ENCODE assay signal across 14 cellular contexts in genomic region chr16:49631521-49632041, GRCh38.
DNase-seq lines count a peak whose midpoint lies in the region; TF ChIP-seq lines count a peak whose summit lies in the region.
"Had no signal": no experiment of that assay in that cellular context is flagged by ENCODE, and none has a peak within 500 bp of the region (broad histone marks: within the 10 kb centered on the region; RNA-seq: fewer than 3 reads in every experiment).

No MANE protein-coding gene starts in this region.

- H3K9me3 ChIP-seq in BLaER1 treated with 17β-estradiol and CSF1 and Interleukin-3, amounts not matched to agents 10 nM and 100 nM (replicated peaks in 1 of 11): peaks cover 20 to 32% (median 26%) of the 10 kb centered on the region in 11 experiments
- peaks cover 3% of the 10 kb centered on the region for H3K9me3 ChIP-seq in osteoblast (ENCODE audit: low read depth, low read length)
- H3K9me3 ChIP-seq: Caco-2 had no signal

- DNase-seq in M059J (ENCODE audit: low read depth) (peak; percentile 12), fibroblast of mammary gland (ENCODE audit: low read depth) (peak; percentile 38), osteoblast (ENCODE audit: insufficient read length, low spot score, missing footprints) (peak; percentile 98), NCI-H2227 treated with DMSO at 0.1 percent for 48 hours (lab: John Stamatoyannopoulos, UW) (no peak), dorsolateral prefrontal cortex (no peak), LoVo (ENCODE audit: low spot score) (no peak)
- DNase-seq: activated CD8-positive, alpha-beta T cell treated with anti-CD3 and anti-CD28 coated beads, Interleukin-2, amount 10 ng/mL, durations not matched to agents 7 days and 5 days; effector CD8-positive, alpha-beta T cell; kidney; MM.1S; naive thymus-derived CD4-positive, alpha-beta T cell; NCI-H2107 had no signal

- peak overlapping the region in 4 of 11 experiments; percentile 49 to 63 (median 58); a peak in 7 of 22 replicates for H3K9ac ChIP-seq in BLaER1 treated with 17β-estradiol and CSF1 and Interleukin-3, amounts not matched to agents 10 nM and 100 nM

- TF ChIP-seq CTCF in fibroblast of mammary gland (conservative IDR thresholded peaks at IDR 0.05; ENCODE audit: control insufficient read depth, insufficient read depth, low read depth, low read length) (no peak), osteoblast (IDR thresholded peaks at IDR 0.05; ENCODE audit: extremely low read depth, low read depth, low read length) (no peak), dorsolateral prefrontal cortex (IDR thresholded peaks at IDR 0.05 in 54 of 56, conservative IDR thresholded peaks at IDR 0.05 in 2 of 56; ENCODE audit: low read depth in 1 of 56, partially characterized antibody in 56 of 56) (no peak)

- peak overlapping the region in 10 of 11 experiments; percentile 4 to 97 (median 84); a peak in 19 of 22 replicates for H3K4me2 ChIP-seq in BLaER1 treated with 17β-estradiol and CSF1 and Interleukin-3, amounts not matched to agents 10 nM and 100 nM
- H3K4me2 ChIP-seq in osteoblast (ENCODE audit: insufficient read depth, low read length): no peak overlapping the region

- intact Hi-C loops in dorsolateral prefrontal cortex (cut with DNase I): no loop called here

- peak overlapping the region in 2 of 10 experiments; percentile 3 to 45; a peak in 2 of 20 replicates for H3K4me3 ChIP-seq in BLaER1 treated with 17β-estradiol and CSF1 and Interleukin-3, amounts not matched to agents 10 nM and 100 nM
- H3K4me3 ChIP-seq in fibroblast of mammary gland (ENCODE audit: control insufficient read depth, low read depth, low read length): no peak overlapping the region
- H3K4me3 ChIP-seq in osteoblast (ENCODE audit: insufficient read depth, low read length): no peak overlapping the region
- no peak overlapping the region for H3K4me3 ChIP-seq in dorsolateral prefrontal cortex

- H2AFZ ChIP-seq in osteoblast (ENCODE audit: low read length): peak overlapping the region; percentile 78

- H3K27me3 ChIP-seq in BLaER1 treated with 17β-estradiol and CSF1 and Interleukin-3, amounts not matched to agents 10 nM and 100 nM: no peaks in the 10 kb centered on the region
- H3K27me3 ChIP-seq in osteoblast (ENCODE audit: insufficient read depth, low read length): no peaks in the 10 kb centered on the region
- H3K27me3 ChIP-seq in dorsolateral prefrontal cortex: no peaks in the 10 kb centered on the region

- peaks cover 5 to 38% (median 30%) of the 10 kb centered on the region in 11 experiments; a peak in 19 of 22 replicates for H3K36me3 ChIP-seq in BLaER1 treated with 17β-estradiol and CSF1 and Interleukin-3, amounts not matched to agents 10 nM and 100 nM
- peaks cover 3% of the 10 kb centered on the region for H3K36me3 ChIP-seq in osteoblast (ENCODE audit: insufficient read depth, low read length)

- H4K20me1 ChIP-seq in BLaER1 treated with 17β-estradiol and CSF1 and Interleukin-3, amounts not matched to agents 10 nM and 100 nM: peaks cover 0 to 3% (median 0%) of the 10 kb centered on the region in 11 experiments; a peak in 1 of 22 replicates
- no peaks in the 10 kb centered on the region for H4K20me1 ChIP-seq in osteoblast (ENCODE audit: insufficient read depth, low read length)

- peak overlapping the region in 5 of 11 experiments; percentile 16 to 65 (median 60); a peak in 9 of 22 replicates for H3K27ac ChIP-seq in BLaER1 treated with 17β-estradiol and CSF1 and Interleukin-3, amounts not matched to agents 10 nM and 100 nM
- H3K27ac ChIP-seq in osteoblast (ENCODE audit: low read depth, low read length): peak overlapping the region; percentile 76
- no peak overlapping the region for H3K27ac ChIP-seq in dorsolateral prefrontal cortex

- H3K79me2 ChIP-seq in osteoblast (ENCODE audit: insufficient read depth, low read length): no peaks in the 10 kb centered on the region

- peaks cover 0 to 67% (median 62%) of the 10 kb centered on the region in 10 experiments; a peak in 18 of 20 replicates for H3K4me1 ChIP-seq in BLaER1 treated with 17β-estradiol and CSF1 and Interleukin-3, amounts not matched to agents 10 nM and 100 nM
- H3K4me1 ChIP-seq in osteoblast (ENCODE audit: insufficient read depth, low read length): peaks cover 15% of the 10 kb centered on the region
- H3K4me1 ChIP-seq: Caco-2 had no signal

Comparison
In these comparisons a context has a peak if more than half of its experiments do, and no peak if none do; other contexts are left out.
1. DNase-seq: peak in M059J (single experiment), fibroblast of mammary gland (single experiment) and osteoblast (single experiment); none in NCI-H2227 treated with DMSO at 0.1 percent for 48 hours (single experiment), dorsolateral prefrontal cortex (0 of 10) and LoVo (single experiment).